Comparison of ENCODE assay signal across 1 cellular context in genomic region chr6:10957414-10957886, GRCh38.
TF ChIP-seq lines count a peak whose summit lies in the region.

No MANE protein-coding gene starts in this region.

TF ChIP-seq in HepG2, 621 proteins besides CTCF, POLR2A, EP300 and RAD21 (continued from another document and continues in another):
- TF ChIP-seq, protein P1, sequence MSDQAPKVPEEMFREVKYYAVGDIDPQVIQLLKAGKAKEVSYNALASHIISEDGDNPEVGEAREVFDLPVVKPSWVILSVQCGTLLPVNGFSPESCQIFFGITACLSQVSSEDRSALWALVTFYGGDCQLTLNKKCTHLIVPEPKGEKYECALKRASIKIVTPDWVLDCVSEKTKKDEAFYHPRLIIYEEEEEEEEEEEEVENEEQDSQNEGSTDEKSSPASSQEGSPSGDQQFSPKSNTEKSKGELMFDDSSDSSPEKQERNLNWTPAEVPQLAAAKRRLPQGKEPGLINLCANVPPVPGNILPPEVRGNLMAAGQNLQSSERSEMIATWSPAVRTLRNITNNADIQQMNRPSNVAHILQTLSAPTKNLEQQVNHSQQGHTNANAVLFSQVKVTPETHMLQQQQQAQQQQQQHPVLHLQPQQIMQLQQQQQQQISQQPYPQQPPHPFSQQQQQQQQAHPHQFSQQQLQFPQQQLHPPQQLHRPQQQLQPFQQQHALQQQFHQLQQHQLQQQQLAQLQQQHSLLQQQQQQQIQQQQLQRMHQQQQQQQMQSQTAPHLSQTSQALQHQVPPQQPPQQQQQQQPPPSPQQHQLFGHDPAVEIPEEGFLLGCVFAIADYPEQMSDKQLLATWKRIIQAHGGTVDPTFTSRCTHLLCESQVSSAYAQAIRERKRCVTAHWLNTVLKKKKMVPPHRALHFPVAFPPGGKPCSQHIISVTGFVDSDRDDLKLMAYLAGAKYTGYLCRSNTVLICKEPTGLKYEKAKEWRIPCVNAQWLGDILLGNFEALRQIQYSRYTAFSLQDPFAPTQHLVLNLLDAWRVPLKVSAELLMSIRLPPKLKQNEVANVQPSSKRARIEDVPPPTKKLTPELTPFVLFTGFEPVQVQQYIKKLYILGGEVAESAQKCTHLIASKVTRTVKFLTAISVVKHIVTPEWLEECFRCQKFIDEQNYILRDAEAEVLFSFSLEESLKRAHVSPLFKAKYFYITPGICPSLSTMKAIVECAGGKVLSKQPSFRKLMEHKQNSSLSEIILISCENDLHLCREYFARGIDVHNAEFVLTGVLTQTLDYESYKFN (CRISPR knock-in tag; conservative IDR thresholded peaks at IDR 0.05) = peak; percentile 95
- TF ChIP-seq ZNF850 (CRISPR knock-in tag; conservative IDR thresholded peaks at IDR 0.05) (no peak), SP5 (CRISPR knock-in tag; IDR thresholded peaks at IDR 0.05; ENCODE audit: borderline replicate concordance, low read depth) (no peak), NONO (IDR thresholded peaks at IDR 0.05) (no peak), NONO (CRISPR knock-in tag; conservative IDR thresholded peaks at IDR 0.05) (peak; percentile 57), NR2F1 (CRISPR knock-in tag; IDR thresholded peaks at IDR 0.05) (peak in 1 of 2 experiments; percentile 51; a peak in 1 of 4 replicates), ZNF558 (CRISPR knock-in tag; IDR thresholded peaks at IDR 0.05; ENCODE audit: borderline replicate concordance) (no peak), MLX (CRISPR knock-in tag; IDR thresholded peaks at IDR 0.05) (peak; percentile 67), MED13 (CRISPR knock-in tag; IDR thresholded peaks at IDR 0.05) (no peak), NAIF1 (CRISPR knock-in tag; IDR thresholded peaks at IDR 0.05; ENCODE audit: borderline replicate concordance) (no peak), ATF3 (CRISPR knock-in tag; IDR thresholded peaks at IDR 0.05) (no peak; the same call in 1 of the 2 replicates), ZNF607 (CRISPR knock-in tag; IDR thresholded peaks at IDR 0.05; ENCODE audit: borderline replicate concordance) (no peak), ZNF746 (CRISPR knock-in tag; IDR thresholded peaks at IDR 0.05) (peak; percentile 74; the same call in 1 of the 2 replicates), ZNF17 (CRISPR knock-in tag; IDR thresholded peaks at IDR 0.05) (no peak), ATF2 (CRISPR knock-in tag; IDR thresholded peaks at IDR 0.05) (peak; percentile 70; the same call in 1 of the 2 replicates), ZFP36 (IDR thresholded peaks at IDR 0.05; ENCODE audit: borderline replicate concordance, low read depth, low read length, partially characterized antibody) (no peak), ZFY (CRISPR knock-in tag; IDR thresholded peaks at IDR 0.05) (0 out of 2 replicates have a peak, but pooled peaks have one; percentile 18), MTF1 (CRISPR knock-in tag; IDR thresholded peaks at IDR 0.05) (no peak), ZNF121 (CRISPR knock-in tag; IDR thresholded peaks at IDR 0.05) (peak; percentile 78), ZNF792 (CRISPR knock-in tag; IDR thresholded peaks at IDR 0.05) (peak; percentile 50; the same call in 1 of the 2 replicates), TEAD3 (CRISPR knock-in tag; optimal IDR thresholded peaks at IDR 0.05; ENCODE audit: borderline replicate concordance) (peak; percentile 81), AGO1 (IDR thresholded peaks at IDR 0.05; ENCODE audit: low read depth, low read length, poor library complexity, severe bottlenecking) (no peak), KDM3A (CRISPR knock-in tag; IDR thresholded peaks at IDR 0.05; ENCODE audit: low read depth) (0 out of 2 replicates have a peak, but pooled peaks have one; percentile 32), NR2F2 (IDR thresholded peaks at IDR 0.05; ENCODE audit: borderline replicate concordance, low read depth) (no peak), SP4 (CRISPR knock-in tag; IDR thresholded peaks at IDR 0.05) (peak; percentile 63), GFI1 (CRISPR knock-in tag; IDR thresholded peaks at IDR 0.05; ENCODE audit: borderline replicate concordance) (no peak)
- TF ChIP-seq, protein P2, sequence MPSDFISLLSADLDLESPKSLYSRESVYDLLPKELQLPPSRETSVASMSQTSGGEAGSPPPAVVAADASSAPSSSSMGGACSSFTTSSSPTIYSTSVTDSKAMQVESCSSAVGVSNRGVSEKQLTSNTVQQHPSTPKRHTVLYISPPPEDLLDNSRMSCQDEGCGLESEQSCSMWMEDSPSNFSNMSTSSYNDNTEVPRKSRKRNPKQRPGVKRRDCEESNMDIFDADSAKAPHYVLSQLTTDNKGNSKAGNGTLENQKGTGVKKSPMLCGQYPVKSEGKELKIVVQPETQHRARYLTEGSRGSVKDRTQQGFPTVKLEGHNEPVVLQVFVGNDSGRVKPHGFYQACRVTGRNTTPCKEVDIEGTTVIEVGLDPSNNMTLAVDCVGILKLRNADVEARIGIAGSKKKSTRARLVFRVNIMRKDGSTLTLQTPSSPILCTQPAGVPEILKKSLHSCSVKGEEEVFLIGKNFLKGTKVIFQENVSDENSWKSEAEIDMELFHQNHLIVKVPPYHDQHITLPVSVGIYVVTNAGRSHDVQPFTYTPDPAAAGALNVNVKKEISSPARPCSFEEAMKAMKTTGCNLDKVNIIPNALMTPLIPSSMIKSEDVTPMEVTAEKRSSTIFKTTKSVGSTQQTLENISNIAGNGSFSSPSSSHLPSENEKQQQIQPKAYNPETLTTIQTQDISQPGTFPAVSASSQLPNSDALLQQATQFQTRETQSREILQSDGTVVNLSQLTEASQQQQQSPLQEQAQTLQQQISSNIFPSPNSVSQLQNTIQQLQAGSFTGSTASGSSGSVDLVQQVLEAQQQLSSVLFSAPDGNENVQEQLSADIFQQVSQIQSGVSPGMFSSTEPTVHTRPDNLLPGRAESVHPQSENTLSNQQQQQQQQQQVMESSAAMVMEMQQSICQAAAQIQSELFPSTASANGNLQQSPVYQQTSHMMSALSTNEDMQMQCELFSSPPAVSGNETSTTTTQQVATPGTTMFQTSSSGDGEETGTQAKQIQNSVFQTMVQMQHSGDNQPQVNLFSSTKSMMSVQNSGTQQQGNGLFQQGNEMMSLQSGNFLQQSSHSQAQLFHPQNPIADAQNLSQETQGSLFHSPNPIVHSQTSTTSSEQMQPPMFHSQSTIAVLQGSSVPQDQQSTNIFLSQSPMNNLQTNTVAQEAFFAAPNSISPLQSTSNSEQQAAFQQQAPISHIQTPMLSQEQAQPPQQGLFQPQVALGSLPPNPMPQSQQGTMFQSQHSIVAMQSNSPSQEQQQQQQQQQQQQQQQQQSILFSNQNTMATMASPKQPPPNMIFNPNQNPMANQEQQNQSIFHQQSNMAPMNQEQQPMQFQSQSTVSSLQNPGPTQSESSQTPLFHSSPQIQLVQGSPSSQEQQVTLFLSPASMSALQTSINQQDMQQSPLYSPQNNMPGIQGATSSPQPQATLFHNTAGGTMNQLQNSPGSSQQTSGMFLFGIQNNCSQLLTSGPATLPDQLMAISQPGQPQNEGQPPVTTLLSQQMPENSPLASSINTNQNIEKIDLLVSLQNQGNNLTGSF (CRISPR knock-in tag; IDR thresholded peaks at IDR 0.05) = no peak
- TF ChIP-seq, protein P3, sequence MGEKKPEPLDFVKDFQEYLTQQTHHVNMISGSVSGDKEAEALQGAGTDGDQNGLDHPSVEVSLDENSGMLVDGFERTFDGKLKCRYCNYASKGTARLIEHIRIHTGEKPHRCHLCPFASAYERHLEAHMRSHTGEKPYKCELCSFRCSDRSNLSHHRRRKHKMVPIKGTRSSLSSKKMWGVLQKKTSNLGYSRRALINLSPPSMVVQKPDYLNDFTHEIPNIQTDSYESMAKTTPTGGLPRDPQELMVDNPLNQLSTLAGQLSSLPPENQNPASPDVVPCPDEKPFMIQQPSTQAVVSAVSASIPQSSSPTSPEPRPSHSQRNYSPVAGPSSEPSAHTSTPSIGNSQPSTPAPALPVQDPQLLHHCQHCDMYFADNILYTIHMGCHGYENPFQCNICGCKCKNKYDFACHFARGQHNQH (CRISPR knock-in tag; IDR thresholded peaks at IDR 0.05) = peak; percentile 64; the same call in 1 of the 2 replicates
- TF ChIP-seq, protein P4, sequence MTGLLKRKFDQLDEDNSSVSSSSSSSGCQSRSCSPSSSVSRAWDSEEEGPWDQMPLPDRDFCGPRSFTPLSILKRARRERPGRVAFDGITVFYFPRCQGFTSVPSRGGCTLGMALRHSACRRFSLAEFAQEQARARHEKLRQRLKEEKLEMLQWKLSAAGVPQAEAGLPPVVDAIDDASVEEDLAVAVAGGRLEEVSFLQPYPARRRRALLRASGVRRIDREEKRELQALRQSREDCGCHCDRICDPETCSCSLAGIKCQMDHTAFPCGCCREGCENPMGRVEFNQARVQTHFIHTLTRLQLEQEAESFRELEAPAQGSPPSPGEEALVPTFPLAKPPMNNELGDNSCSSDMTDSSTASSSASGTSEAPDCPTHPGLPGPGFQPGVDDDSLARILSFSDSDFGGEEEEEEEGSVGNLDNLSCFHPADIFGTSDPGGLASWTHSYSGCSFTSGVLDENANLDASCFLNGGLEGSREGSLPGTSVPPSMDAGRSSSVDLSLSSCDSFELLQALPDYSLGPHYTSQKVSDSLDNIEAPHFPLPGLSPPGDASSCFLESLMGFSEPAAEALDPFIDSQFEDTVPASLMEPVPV (CRISPR knock-in tag; IDR thresholded peaks at IDR 0.05) = no peak
- TF ChIP-seq, protein P5, sequence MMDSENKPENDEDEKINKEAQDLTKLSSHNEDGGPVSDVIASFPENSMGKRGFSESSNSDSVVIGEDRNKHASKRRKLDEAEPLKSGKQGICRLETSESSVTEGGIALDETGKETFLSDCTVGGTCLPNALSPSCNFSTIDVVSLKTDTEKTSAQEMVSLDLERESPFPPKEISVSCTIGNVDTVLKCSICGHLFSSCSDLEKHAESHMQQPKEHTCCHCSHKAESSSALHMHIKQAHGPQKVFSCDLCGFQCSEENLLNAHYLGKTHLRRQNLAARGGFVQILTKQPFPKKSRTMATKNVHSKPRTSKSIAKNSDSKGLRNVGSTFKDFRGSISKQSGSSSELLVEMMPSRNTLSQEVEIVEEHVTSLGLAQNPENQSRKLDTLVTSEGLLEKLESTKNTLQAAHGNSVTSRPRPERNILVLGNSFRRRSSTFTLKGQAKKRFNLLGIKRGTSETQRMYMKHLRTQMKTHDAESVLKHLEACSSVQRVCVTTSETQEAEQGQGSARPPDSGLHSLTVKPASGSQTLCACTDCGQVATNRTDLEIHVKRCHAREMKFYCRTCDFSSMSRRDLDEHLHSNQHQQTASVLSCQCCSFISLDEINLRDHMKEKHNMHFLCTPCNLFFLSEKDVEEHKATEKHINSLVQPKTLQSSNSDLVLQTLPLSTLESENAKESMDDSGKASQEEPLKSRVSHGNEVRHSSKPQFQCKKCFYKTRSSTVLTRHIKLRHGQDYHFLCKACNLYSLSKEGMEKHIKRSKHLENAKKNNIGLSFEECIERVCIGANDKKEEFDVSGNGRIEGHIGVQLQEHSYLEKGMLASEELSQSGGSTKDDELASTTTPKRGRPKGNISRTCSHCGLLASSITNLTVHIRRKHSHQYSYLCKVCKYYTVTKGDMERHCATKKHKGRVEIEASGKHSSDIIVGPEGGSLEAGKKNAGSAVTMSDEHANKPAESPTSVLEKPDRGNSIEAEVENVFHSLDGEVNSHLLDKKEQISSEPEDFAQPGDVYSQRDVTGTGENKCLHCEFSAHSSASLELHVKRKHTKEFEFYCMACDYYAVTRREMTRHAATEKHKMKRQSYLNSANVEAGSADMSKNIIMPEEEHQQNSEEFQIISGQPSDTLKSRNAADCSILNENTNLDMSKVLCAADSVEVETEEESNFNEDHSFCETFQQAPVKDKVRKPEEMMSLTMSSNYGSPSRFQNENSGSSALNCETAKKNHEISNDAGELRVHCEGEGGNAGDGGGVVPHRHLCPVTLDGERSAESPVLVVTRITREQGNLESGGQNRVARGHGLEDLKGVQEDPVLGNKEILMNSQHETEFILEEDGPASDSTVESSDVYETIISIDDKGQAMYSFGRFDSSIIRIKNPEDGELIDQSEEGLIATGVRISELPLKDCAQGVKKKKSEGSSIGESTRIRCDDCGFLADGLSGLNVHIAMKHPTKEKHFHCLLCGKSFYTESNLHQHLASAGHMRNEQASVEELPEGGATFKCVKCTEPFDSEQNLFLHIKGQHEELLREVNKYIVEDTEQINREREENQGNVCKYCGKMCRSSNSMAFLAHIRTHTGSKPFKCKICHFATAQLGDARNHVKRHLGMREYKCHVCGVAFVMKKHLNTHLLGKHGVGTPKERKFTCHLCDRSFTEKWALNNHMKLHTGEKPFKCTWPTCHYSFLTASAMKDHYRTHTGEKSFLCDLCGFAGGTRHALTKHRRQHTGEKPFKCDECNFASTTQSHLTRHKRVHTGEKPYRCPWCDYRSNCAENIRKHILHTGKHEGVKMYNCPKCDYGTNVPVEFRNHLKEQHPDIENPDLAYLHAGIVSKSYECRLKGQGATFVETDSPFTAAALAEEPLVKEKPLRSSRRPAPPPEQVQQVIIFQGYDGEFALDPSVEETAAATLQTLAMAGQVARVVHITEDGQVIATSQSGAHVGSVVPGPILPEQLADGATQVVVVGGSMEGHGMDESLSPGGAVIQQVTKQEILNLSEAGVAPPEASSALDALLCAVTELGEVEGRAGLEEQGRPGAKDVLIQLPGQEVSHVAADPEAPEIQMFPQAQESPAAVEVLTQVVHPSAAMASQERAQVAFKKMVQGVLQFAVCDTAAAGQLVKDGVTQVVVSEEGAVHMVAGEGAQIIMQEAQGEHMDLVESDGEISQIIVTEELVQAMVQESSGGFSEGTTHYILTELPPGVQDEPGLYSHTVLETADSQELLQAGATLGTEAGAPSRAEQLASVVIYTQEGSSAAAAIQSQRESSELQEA (CRISPR knock-in tag; IDR thresholded peaks at IDR 0.05; ENCODE audit: not compliant biosample characterization) = no peak
- TF ChIP-seq, protein P6, sequence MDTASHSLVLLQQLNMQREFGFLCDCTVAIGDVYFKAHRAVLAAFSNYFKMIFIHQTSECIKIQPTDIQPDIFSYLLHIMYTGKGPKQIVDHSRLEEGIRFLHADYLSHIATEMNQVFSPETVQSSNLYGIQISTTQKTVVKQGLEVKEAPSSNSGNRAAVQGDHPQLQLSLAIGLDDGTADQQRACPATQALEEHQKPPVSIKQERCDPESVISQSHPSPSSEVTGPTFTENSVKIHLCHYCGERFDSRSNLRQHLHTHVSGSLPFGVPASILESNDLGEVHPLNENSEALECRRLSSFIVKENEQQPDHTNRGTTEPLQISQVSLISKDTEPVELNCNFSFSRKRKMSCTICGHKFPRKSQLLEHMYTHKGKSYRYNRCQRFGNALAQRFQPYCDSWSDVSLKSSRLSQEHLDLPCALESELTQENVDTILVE (CRISPR knock-in tag; IDR thresholded peaks at IDR 0.05) = 0 out of 2 replicates have a peak, but pooled peaks have one; percentile 30
